ENCODE assay signal across 2 cellular contexts in genomic region chr16:81755915-81756644, GRCh38.
TF ChIP-seq lines count a peak whose summit lies in the region.

No MANE protein-coding gene starts in this region.

TF ChIP-seq in GM23338, 12 proteins besides CTCF, POLR2A, EP300 and RAD21 (continued from another document):
- no peak for TF ChIP-seq ETS1 (IDR thresholded peaks at IDR 0.05)
- no peak for TF ChIP-seq JUNB (IDR thresholded peaks at IDR 0.05; ENCODE audit: unreplicated experiment)
- no peak for TF ChIP-seq STAT1 (IDR thresholded peaks at IDR 0.05; ENCODE audit: unreplicated experiment)
- no peak for TF ChIP-seq ZNF114 (CRISPR knock-in tag; IDR thresholded peaks at IDR 0.05)
- TF ChIP-seq ZNF462 (CRISPR knock-in tag; IDR thresholded peaks at IDR 0.05), result no peak
- TF ChIP-seq EZH2phosphoT487 (IDR thresholded peaks at IDR 0.05; ENCODE audit: unreplicated experiment), result no peak
- no peak for TF ChIP-seq NANOG (IDR thresholded peaks at IDR 0.05; ENCODE audit: borderline replicate concordance)

TF ChIP-seq in SK-N-SH, 30 proteins besides CTCF, POLR2A, EP300 and RAD21 (continued from another document):
- no peak for TF ChIP-seq EZH2phosphoT487 (IDR thresholded peaks at IDR 0.05; ENCODE audit: borderline replicate concordance, low read depth)
- no peak for TF ChIP-seq MAX (IDR thresholded peaks at IDR 0.05; ENCODE audit: low read depth)
- no peak for TF ChIP-seq RFX5 (IDR thresholded peaks at IDR 0.05; ENCODE audit: low read length)
- no peak for TF ChIP-seq NFIC (IDR thresholded peaks at IDR 0.05; ENCODE audit: borderline replicate concordance)
- TF ChIP-seq, protein P1, sequence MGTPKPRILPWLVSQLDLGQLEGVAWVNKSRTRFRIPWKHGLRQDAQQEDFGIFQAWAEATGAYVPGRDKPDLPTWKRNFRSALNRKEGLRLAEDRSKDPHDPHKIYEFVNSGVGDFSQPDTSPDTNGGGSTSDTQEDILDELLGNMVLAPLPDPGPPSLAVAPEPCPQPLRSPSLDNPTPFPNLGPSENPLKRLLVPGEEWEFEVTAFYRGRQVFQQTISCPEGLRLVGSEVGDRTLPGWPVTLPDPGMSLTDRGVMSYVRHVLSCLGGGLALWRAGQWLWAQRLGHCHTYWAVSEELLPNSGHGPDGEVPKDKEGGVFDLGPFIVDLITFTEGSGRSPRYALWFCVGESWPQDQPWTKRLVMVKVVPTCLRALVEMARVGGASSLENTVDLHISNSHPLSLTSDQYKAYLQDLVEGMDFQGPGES (IDR thresholded peaks at IDR 0.05; ENCODE audit: low read depth, low read length), result no peak
- TF ChIP-seq FOSL2 (IDR thresholded peaks at IDR 0.05; ENCODE audit: borderline replicate concordance, low read depth), result no peak
- TF ChIP-seq USF1 (IDR thresholded peaks at IDR 0.05; ENCODE audit: borderline replicate concordance, low read depth), result no peak
- no peak for TF ChIP-seq MEF2A (IDR thresholded peaks at IDR 0.05; ENCODE audit: borderline replicate concordance, low read depth)
- no peak for TF ChIP-seq YY1 (IDR thresholded peaks at IDR 0.05; ENCODE audit: low read depth)
- no peak for TF ChIP-seq PBX3 (IDR thresholded peaks at IDR 0.05)
- no peak for TF ChIP-seq RCOR1 (IDR thresholded peaks at IDR 0.05; ENCODE audit: low read length)
- no peak for TF ChIP-seq ZBTB33 (IDR thresholded peaks at IDR 0.05; ENCODE audit: borderline replicate concordance, low read depth)
